In genomic region chr9:98494852-98495251, GRCh38 we compare ENCODE assay signal across 12 cellular contexts.
DNase-seq lines count a peak whose midpoint lies in the region; ATAC-seq and TF ChIP-seq lines count a peak whose summit lies in the region.
"Had no signal": no experiment of that assay in that cellular context is flagged by ENCODE, and none has a peak within 500 bp of the region (broad histone marks: within the 10 kb centered on the region; RNA-seq: fewer than 3 reads in every experiment).

No MANE protein-coding gene starts in this region.

- H3K27me3 Mint-ChIP-seq in WTC11 (ENCODE audit: low read depth): no peaks in the 10 kb centered on the region; the same call in 1 of the 2 replicates
- H3K27me3 Mint-ChIP-seq in MCF 10A (ENCODE audit: insufficient read depth, unreplicated experiment): no peaks in the 10 kb centered on the region

- CTCF ChIA-PET in WTC11 (lab: Charles Lee): no interaction called here
- CTCF ChIA-PET in MCF 10A (lab: Yijun Ruan, JAX): no interaction called here

- no peaks in the 10 kb centered on the region for H3K79me1 ChIP-seq in neuronal stem cell (ENCODE audit: low read depth, low read length)

- H3K36me3 Mint-ChIP-seq in WTC11 (peaks cover 4% of the 10 kb centered on the region), MCF 10A (ENCODE audit: insufficient read depth, unreplicated experiment) (no peaks in the 10 kb centered on the region)
- H3K36me3 Mint-ChIP-seq: CD4-positive, alpha-beta memory T cell had no signal

- H3K4me2 ChIP-seq in BLaER1 (peak overlapping the region; percentile 57), neuronal stem cell (ENCODE audit: insufficient read depth, low read length, poor library complexity, severe bottlenecking) (no peak overlapping the region)

- H3K14ac ChIP-seq in neuronal stem cell (ENCODE audit: low read length): no peak overlapping the region

- peak overlapping the region; percentile 30 for H3K18ac ChIP-seq in neuronal stem cell (ENCODE audit: low read length)

- POLR2A ChIA-PET in WTC11 (lab: Charles Lee): no interaction called here
- POLR2A ChIA-PET in MCF 10A (lab: Yijun Ruan, JAX): no interaction called here

- H2BK5ac ChIP-seq in neuronal stem cell (ENCODE audit: low read length): no peak overlapping the region

- H4K20me1 ChIP-seq in BLaER1: no peaks in the 10 kb centered on the region

- H3K9ac ChIP-seq in BLaER1: no peak overlapping the region
- H3K9ac ChIP-seq in HUES6 (ENCODE audit: low read length): peak overlapping the region; percentile 13
- H3K9ac ChIP-seq in neuronal stem cell (ENCODE audit: low read depth, low read length, poor library complexity): no peak overlapping the region

- H3K4me1 Mint-ChIP-seq in WTC11: peaks cover 13% of the 10 kb centered on the region
- peaks cover 11% of the 10 kb centered on the region for H3K4me1 Mint-ChIP-seq in MCF 10A (ENCODE audit: insufficient read depth, unreplicated experiment)
- H3K4me1 Mint-ChIP-seq: CD4-positive, alpha-beta memory T cell had no signal

- H3K36me3 ChIP-seq in BLaER1: no peaks in the 10 kb centered on the region
- no peaks in the 10 kb centered on the region for H3K36me3 ChIP-seq in HUES6 (ENCODE audit: control insufficient read depth, insufficient read depth, low read length)
- H3K36me3 ChIP-seq in neuronal stem cell (replicated peaks in 1 of 2; ENCODE audit: control insufficient read depth in 2 of 2, insufficient read depth in 2 of 2, low read length in 2 of 2): no peaks in the 10 kb centered on the region

- WGBS in neuronal stem cell (ENCODE audit: extremely low coverage in 2 of 2, insufficient read length in 2 of 2, insufficient replicate concordance in 1 of 2), 2 donors: no CpG with 5 or more reads among the region's 2 CpGs

- H3K9me3 Mint-ChIP-seq in WTC11 (peaks cover 16% of the 10 kb centered on the region), MCF 10A (ENCODE audit: unreplicated experiment) (peaks cover 10% of the 10 kb centered on the region)

- no peak overlapping the region for H4K91ac ChIP-seq in neuronal stem cell (ENCODE audit: low read depth, low read length, poor library complexity)

- H2BK15ac ChIP-seq in neuronal stem cell (ENCODE audit: low read length): no peak overlapping the region

- H3K27ac ChIP-seq in BLaER1 (peak overlapping the region; percentile 15; the same call in 1 of the 2 replicates), HUES6 (ENCODE audit: low read depth, low read length) (peak overlapping the region; percentile 38; the same call in 1 of the 2 replicates), neuronal stem cell (replicated peaks; ENCODE audit: low read length) (no peak overlapping the region)
- H3K27ac ChIP-seq: C4-2B had no signal

- no peak overlapping the region for H2AFZ ChIP-seq in neuronal stem cell (ENCODE audit: low read length)

- H4K8ac ChIP-seq in neuronal stem cell (ENCODE audit: low read depth, low read length): no peak overlapping the region

- H3K4ac ChIP-seq in neuronal stem cell (ENCODE audit: low read length): no peak overlapping the region

- no peak overlapping the region for H3K23ac ChIP-seq in neuronal stem cell (ENCODE audit: low read depth, low read length, poor library complexity)

- no peak overlapping the region for H2BK12ac ChIP-seq in neuronal stem cell (ENCODE audit: low read length)

- H3K27me3 ChIP-seq in BLaER1 (no peaks in the 10 kb centered on the region), HUES6 (ENCODE audit: control insufficient read depth, insufficient read depth, low read length) (no peaks in the 10 kb centered on the region), neuronal stem cell (ENCODE audit: control insufficient read depth in 3 of 3, insufficient read depth in 3 of 3, low read depth in 1 of 3, low read length in 3 of 3) (peaks cover 0 to 12% (median 0%) of the 10 kb centered on the region in 3 experiments)

- intact Hi-C loops in MCF 10A (cut with micrococcal nuclease): no loop called here

- H2AK5ac ChIP-seq in neuronal stem cell (ENCODE audit: low read depth, low read length): no peak overlapping the region

- H3K9me3 ChIP-seq in BLaER1 (peaks cover 7% of the 10 kb centered on the region; the same call in 1 of the 2 replicates), HUES6 (ENCODE audit: control insufficient read depth, insufficient read depth, low read depth, low read length) (peaks cover 7% of the 10 kb centered on the region; the same call in 1 of the 2 replicates), neuronal stem cell (replicated peaks in 1 of 2; ENCODE audit: control insufficient read depth in 2 of 2, insufficient read depth in 1 of 2, low read depth in 1 of 2, low read length in 2 of 2) (no peaks in the 10 kb centered on the region)

- TF ChIP-seq CTCF in WTC11 (IDR thresholded peaks at IDR 0.05) (no peak), MCF 10A (IDR thresholded peaks at IDR 0.05; ENCODE audit: unreplicated experiment) (no peak)

- no peak for DNase-seq in WTC11 (ENCODE audit: low spot score)
- no peak for DNase-seq in neuronal stem cell (ENCODE audit: low spot score)
- DNase-seq in MCF 10A (ENCODE audit: unreplicated experiment): no peak
- DNase-seq in LoVo (ENCODE audit: low spot score): no peak
- no peak for DNase-seq in stimulated activated CD4-positive, alpha-beta T cell treated with anti-CD3 and anti-CD28 coated beads, Interleukin-2, amount 100 ng/mL, for 48 hours
- DNase-seq: ACHN; CD4-positive, alpha-beta memory T cell; DMS79 had no signal

- H3K27ac Mint-ChIP-seq in WTC11: no peak overlapping the region
- H3K27ac Mint-ChIP-seq in MCF 10A (ENCODE audit: low read depth, unreplicated experiment): no peak overlapping the region
- H3K27ac Mint-ChIP-seq: CD4-positive, alpha-beta memory T cell had no signal

- BruUV-seq in MCF 10A (replicated peaks; lab: Mats Ljungman, UMichigan): no TSS peak

- H2BK120ac ChIP-seq in neuronal stem cell (ENCODE audit: low read depth, low read length): no peak overlapping the region

- ATAC-seq in WTC11: no peak
- ATAC-seq: GM12878 had no signal

- H3K4me3 ChIP-seq in BLaER1 (no peak overlapping the region), HUES6 (ENCODE audit: low read depth, low read length) (no peak overlapping the region), neuronal stem cell (ENCODE audit: low read length in 2 of 2) (no peak overlapping the region)
- H3K4me3 ChIP-seq: GM12878 had no signal

- H3K4me1 ChIP-seq in BLaER1 (peaks cover 19% of the 10 kb centered on the region), HUES6 (ENCODE audit: control insufficient read depth, insufficient read depth, low read length) (peaks cover 19% of the 10 kb centered on the region), neuronal stem cell (ENCODE audit: control insufficient read depth in 2 of 2, insufficient read depth in 1 of 2, low read depth in 1 of 2, low read length in 2 of 2) (peaks cover 0 to 2% of the 10 kb centered on the region in 2 donors)

- H3K4me3 Mint-ChIP-seq in WTC11: no peak overlapping the region
- H3K4me3 Mint-ChIP-seq in MCF 10A (ENCODE audit: unreplicated experiment): no peak overlapping the region
- H3K4me3 Mint-ChIP-seq: CD4-positive, alpha-beta memory T cell had no signal

TF ChIP-seq in WTC11, 78 proteins besides CTCF, POLR2A, EP300 and RAD21:
- TF ChIP-seq MYBL2 (CRISPR knock-in tag; IDR thresholded peaks at IDR 0.05) (no peak), ZNF423 (CRISPR knock-in tag; IDR thresholded peaks at IDR 0.05) (peak; percentile 17; the same call in 1 of the 2 replicates), RELA (CRISPR knock-in tag; IDR thresholded peaks at IDR 0.05; ENCODE audit: borderline replicate concordance) (no peak), ZNF121 (CRISPR knock-in tag; IDR thresholded peaks at IDR 0.05) (no peak), SMAD3 (CRISPR knock-in tag; IDR thresholded peaks at IDR 0.05; ENCODE audit: borderline replicate concordance) (no peak), MAX (CRISPR knock-in tag; IDR thresholded peaks at IDR 0.05) (no peak)
